14 cellular contexts compared by ENCODE assay signal in the genomic region with DNA sequence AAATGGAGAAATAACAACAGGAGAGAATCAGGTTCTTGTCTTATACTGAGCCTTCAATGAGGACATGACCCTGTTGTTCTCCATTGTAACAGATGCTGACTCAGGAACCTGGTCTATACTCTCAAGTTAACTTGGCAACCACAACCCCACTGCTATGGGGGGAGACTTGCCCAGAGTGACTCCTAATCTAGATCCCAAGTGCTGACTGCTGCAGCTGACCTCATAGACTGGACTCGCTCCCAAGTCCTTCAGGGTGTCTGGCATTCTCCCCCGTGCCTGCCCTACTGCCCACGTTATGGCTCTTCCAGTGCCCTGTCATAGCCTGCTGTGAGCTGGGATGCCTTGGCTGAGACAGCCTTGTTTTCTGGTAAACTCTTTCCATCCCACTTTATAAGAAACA. TPM values are rescaled to one million over a fixed set of nuclear protein-coding genes. Genes with fewer than 3 reads are reported as not detected.
DNase-seq lines count a peak whose midpoint lies in the region; ATAC-seq and FAIRE-seq lines count a peak whose summit lies in the region.
"Had no signal": no experiment of that assay in that cellular context is flagged by ENCODE, and none has a peak within 500 bp of the region (broad histone marks: within the 10 kb centered on the region; RNA-seq: fewer than 3 reads in every experiment).

No MANE protein-coding gene starts in this region.

- H2BK12ac ChIP-seq in neuronal stem cell (ENCODE audit: low read length) = no peak overlapping the region

- no peak for FAIRE-seq in RCC 7860 (lab: Jason Lieb, UNC)
- FAIRE-seq: keratinocyte, urothelium cell line had no signal

- CTCF ChIA-PET in activated CD8-positive, alpha-beta memory T cell treated with anti-CD3 and anti-CD28 coated beads, Interleukin-2, amount 10 ng/mL, durations not matched to agents 7 days and 5 days (lab: Charles Lee) = no interaction called here

- H3K36me3 ChIP-seq in neuronal stem cell (replicated peaks in 1 of 2; ENCODE audit: control insufficient read depth in 2 of 2, insufficient read depth in 2 of 2, low read length in 2 of 2) = peaks cover 3 to 17% of the 10 kb centered on the region in 2 donors
- H3K36me3 ChIP-seq in aorta (ENCODE audit: control insufficient read depth in 1 of 2, insufficient read depth in 2 of 2, low read length in 1 of 2) = no peaks in the 10 kb centered on the region
- H3K36me3 ChIP-seq: neutrophil had no signal

- peaks cover 7% of the 10 kb centered on the region for H3K9me3 Mint-ChIP-seq in activated T-cell treated with anti-CD3 and anti-CD28 coated beads, Interleukin-2, amount 50 U/mL, for 24 hours
- peaks cover 3% of the 10 kb centered on the region for H3K9me3 Mint-ChIP-seq in activated CD8-positive, alpha-beta memory T cell treated with anti-CD3 and anti-CD28 coated beads, Interleukin-2, amount 10 ng/mL, durations not matched to agents 7 days and 5 days (ENCODE audit: low read depth)

- H3K9me3 ChIP-seq in neuronal stem cell (replicated peaks in 1 of 2; ENCODE audit: control insufficient read depth in 2 of 2, insufficient read depth in 1 of 2, low read depth in 1 of 2, low read length in 2 of 2) = no peaks in the 10 kb centered on the region
- no peaks in the 10 kb centered on the region for H3K9me3 ChIP-seq in aorta (ENCODE audit: control insufficient read depth, low read length)
- H3K9me3 ChIP-seq: neutrophil had no signal

- H3K27ac Mint-ChIP-seq in activated T-cell treated with anti-CD3 and anti-CD28 coated beads, Interleukin-2, amount 50 U/mL, for 24 hours = no peak overlapping the region
- H3K27ac Mint-ChIP-seq in activated CD8-positive, alpha-beta memory T cell treated with anti-CD3 and anti-CD28 coated beads, Interleukin-2, amount 10 ng/mL, durations not matched to agents 7 days and 5 days = no peak overlapping the region
- H3K27ac Mint-ChIP-seq: activated CD8-positive, alpha-beta T cell treated with anti-CD3 and anti-CD28 coated beads for 36 hours had no signal

- H2BK120ac ChIP-seq in neuronal stem cell (ENCODE audit: low read depth, low read length) = no peak overlapping the region

- no peak overlapping the region for H3K4ac ChIP-seq in neuronal stem cell (ENCODE audit: low read length)

- H3K4me3 ChIP-seq in neuronal stem cell (ENCODE audit: low read length in 2 of 2) (no peak overlapping the region), aorta (ENCODE audit: low read length in 2 of 2) (no peak overlapping the region)

- WGBS in neuronal stem cell (ENCODE audit: extremely low coverage in 2 of 2, insufficient read length in 2 of 2, insufficient replicate concordance in 1 of 2), 2 donors = no CpG with 5 or more reads among the region's 3 CpGs
- 4 to 9% methylated on average over 3 of the region's 3 CpGs for WGBS in aorta, 2 donors

- no peak overlapping the region for H3K4me3 Mint-ChIP-seq in activated T-cell treated with anti-CD3 and anti-CD28 coated beads, Interleukin-2, amount 50 U/mL, for 24 hours
- H3K4me3 Mint-ChIP-seq in activated CD8-positive, alpha-beta memory T cell treated with anti-CD3 and anti-CD28 coated beads, Interleukin-2, amount 10 ng/mL, durations not matched to agents 7 days and 5 days = no peak overlapping the region
- H3K4me3 Mint-ChIP-seq: activated CD8-positive, alpha-beta T cell treated with anti-CD3 and anti-CD28 coated beads for 36 hours had no signal

- no peak overlapping the region for H2BK5ac ChIP-seq in neuronal stem cell (ENCODE audit: low read length)

- DNase-seq in RCC 7860 (ENCODE audit: low spot score) (peak; percentile 6), fibroblast of gingiva (ENCODE audit: low read depth) (peak; percentile 91), neuronal stem cell (ENCODE audit: low spot score) (no peak), aorta (peak; percentile 83 to 91), NOMO-1 treated with dmso at 0.1 percent for 144 hours (lab: John Stamatoyannopoulos, UW; ENCODE audit: unreplicated experiment) (no peak)
- DNase-seq in activated T-cell treated with anti-CD3 and anti-CD28 coated beads, Interleukin-2, amount 50 U/mL, for 24 hours = no peak
- DNase-seq in activated CD8-positive, alpha-beta memory T cell treated with anti-CD3 and anti-CD28 coated beads, Interleukin-2, amount 10 ng/mL, durations not matched to agents 7 days and 5 days = no peak
- DNase-seq: activated CD8-positive, alpha-beta T cell treated with anti-CD3 and anti-CD28 coated beads for 36 hours; NCI-H1417 treated with DMSO at 0.1 percent for 48 hours; NK-92 treated with Interleukin-12 subunit alpha and Interleukin-12 subunit beta, amount 100 ng/mL, for 24 hours; T-helper 2 cell had no signal

- H3K18ac ChIP-seq in neuronal stem cell (ENCODE audit: low read length) = peak overlapping the region; percentile 28

- H3K36me3 Mint-ChIP-seq in activated T-cell treated with anti-CD3 and anti-CD28 coated beads, Interleukin-2, amount 50 U/mL, for 24 hours (ENCODE audit: low read depth) = no peaks in the 10 kb centered on the region
- H3K36me3 Mint-ChIP-seq in activated CD8-positive, alpha-beta memory T cell treated with anti-CD3 and anti-CD28 coated beads, Interleukin-2, amount 10 ng/mL, durations not matched to agents 7 days and 5 days = no peaks in the 10 kb centered on the region

- H4K8ac ChIP-seq in neuronal stem cell (ENCODE audit: low read depth, low read length) = no peak overlapping the region

- no peak overlapping the region for H3K27ac ChIP-seq in neuronal stem cell (replicated peaks; ENCODE audit: low read length)
- no peak overlapping the region for H3K27ac ChIP-seq in aorta (ENCODE audit: low read depth in 1 of 2, low read length in 2 of 2)
- H3K27ac ChIP-seq: neutrophil had no signal

- H3K27me3 Mint-ChIP-seq in activated T-cell treated with anti-CD3 and anti-CD28 coated beads, Interleukin-2, amount 50 U/mL, for 24 hours = peaks cover 10% of the 10 kb centered on the region
- no peaks in the 10 kb centered on the region for H3K27me3 Mint-ChIP-seq in activated CD8-positive, alpha-beta memory T cell treated with anti-CD3 and anti-CD28 coated beads, Interleukin-2, amount 10 ng/mL, durations not matched to agents 7 days and 5 days

- no peak overlapping the region for H2BK15ac ChIP-seq in neuronal stem cell (ENCODE audit: low read length)

- H3K79me1 ChIP-seq in neuronal stem cell (ENCODE audit: low read depth, low read length) = no peaks in the 10 kb centered on the region

- H3K4me1 Mint-ChIP-seq in activated T-cell treated with anti-CD3 and anti-CD28 coated beads, Interleukin-2, amount 50 U/mL, for 24 hours (ENCODE audit: low read depth) = peaks cover 7% of the 10 kb centered on the region
- no peaks in the 10 kb centered on the region for H3K4me1 Mint-ChIP-seq in activated CD8-positive, alpha-beta memory T cell treated with anti-CD3 and anti-CD28 coated beads, Interleukin-2, amount 10 ng/mL, durations not matched to agents 7 days and 5 days

- no peak overlapping the region for H2AFZ ChIP-seq in neuronal stem cell (ENCODE audit: low read length)

- peaks cover 0 to 4% of the 10 kb centered on the region in 2 donors for H3K4me1 ChIP-seq in neuronal stem cell (ENCODE audit: control insufficient read depth in 2 of 2, insufficient read depth in 1 of 2, low read depth in 1 of 2, low read length in 2 of 2)
- peaks cover 0 to 3% of the 10 kb centered on the region in 2 donors for H3K4me1 ChIP-seq in aorta (ENCODE audit: control insufficient read depth in 1 of 2, insufficient read depth in 2 of 2, low read length in 2 of 2)

- intact Hi-C loops in aorta (cut with DNase I) = loop anchor here (5.0 kb wide), 2 partner anchors 34 to 46 kb away; no protein-coding TSS in a partner anchor

- no peak overlapping the region for H2AK5ac ChIP-seq in neuronal stem cell (ENCODE audit: low read depth, low read length)

- no peak overlapping the region for H3K14ac ChIP-seq in neuronal stem cell (ENCODE audit: low read length)

- H4K91ac ChIP-seq in neuronal stem cell (ENCODE audit: low read depth, low read length, poor library complexity) = no peak overlapping the region

- H3K23ac ChIP-seq in neuronal stem cell (ENCODE audit: low read depth, low read length, poor library complexity) = no peak overlapping the region

- H3K9ac ChIP-seq in neuronal stem cell (ENCODE audit: low read depth, low read length, poor library complexity) = no peak overlapping the region

- H3K27me3 ChIP-seq in neuronal stem cell (ENCODE audit: control insufficient read depth in 3 of 3, insufficient read depth in 3 of 3, low read depth in 1 of 3, low read length in 3 of 3) (no peaks in the 10 kb centered on the region), aorta (ENCODE audit: control insufficient read depth in 1 of 2, insufficient read depth in 2 of 2, low read length in 1 of 2) (no peaks in the 10 kb centered on the region)
- H3K27me3 ChIP-seq: neutrophil had no signal

- no peak overlapping the region for H3K4me2 ChIP-seq in neuronal stem cell (ENCODE audit: insufficient read depth, low read length, poor library complexity, severe bottlenecking)

- peak; percentile 90 for ATAC-seq in aorta (ENCODE audit: low FRiP score)
- no peak for ATAC-seq in activated CD8-positive, alpha-beta memory T cell treated with anti-CD3 and anti-CD28 coated beads, Interleukin-2, amount 10 ng/mL, durations not matched to agents 7 days and 5 days
- ATAC-seq: activated CD8-positive, alpha-beta T cell treated with anti-CD3 and anti-CD28 coated beads for 36 hours had no signal

RNA-seq across cellular contexts. Expression of gene NID2, which starts 37.1 kb away (rescaled TPM):
- 8.2 TPM for polyA plus RNA-seq in neuronal stem cell (2013, experiment 1 of 2)
- 8.4 TPM for polyA plus RNA-seq in neuronal stem cell (2013, experiment 2 of 2)
- 10 to 100 TPM; 22.1 to 56.6 TPM for total RNA-seq in aorta
- polyA plus RNA-seq in aorta = 10 to 100 TPM in 1 of 2 donors, 1 to 10 TPM in 1; 2.8 to 30.9 TPM
- total RNA-seq in activated CD8-positive, alpha-beta memory T cell treated with anti-CD3 and anti-CD28 coated beads, Interleukin-2, amount 10 ng/mL, durations not matched to agents 7 days and 5 days = under 1 TPM; 0.18 to 0.21 TPM

RNA-seq across cellular contexts. Expression of gene RTRAF, which starts 42.4 kb away (rescaled TPM):
- 643 TPM for polyA plus RNA-seq in neuronal stem cell (2013, experiment 1 of 2)
- 645 TPM for polyA plus RNA-seq in neuronal stem cell (2013, experiment 2 of 2)
- total RNA-seq in aorta = 100 to 1,000 TPM; 110 to 117 TPM
- polyA plus RNA-seq in aorta = 100 to 1,000 TPM; 109 to 117 TPM
- 100 to 1,000 TPM; 147 to 180 TPM for total RNA-seq in activated CD8-positive, alpha-beta memory T cell treated with anti-CD3 and anti-CD28 coated beads, Interleukin-2, amount 10 ng/mL, durations not matched to agents 7 days and 5 days

Comparison
In these comparisons a context has a peak if more than half of its experiments do, and no peak if none do; other contexts are left out.
1. DNase-seq: peak in RCC 7860 (single experiment), fibroblast of gingiva (single experiment) and aorta (2 of 2); none in neuronal stem cell (single experiment), activated T-cell treated with anti-CD3 and anti-CD28 coated beads, Interleukin-2, amount 50 U/mL, for 24 hours (single experiment), NOMO-1 treated with dmso at 0.1 percent for 144 hours (single experiment) and activated CD8-positive, alpha-beta memory T cell treated with anti-CD3 and anti-CD28 coated beads, Interleukin-2, amount 10 ng/mL, durations not matched to agents 7 days and 5 days (single experiment).
2. RNA of gene NID2, which starts 37.1 kb away (total RNA-seq): 22.1 to 56.6 TPM in aorta; 0.18 to 0.21 TPM in activated CD8-positive, alpha-beta memory T cell treated with anti-CD3 and anti-CD28 coated beads, Interleukin-2, amount 10 ng/mL, durations not matched to agents 7 days and 5 days; every median in the first group is over 10 times any median in the second.